ENCODE assay signal across 15 cellular contexts in the genomic region with DNA sequence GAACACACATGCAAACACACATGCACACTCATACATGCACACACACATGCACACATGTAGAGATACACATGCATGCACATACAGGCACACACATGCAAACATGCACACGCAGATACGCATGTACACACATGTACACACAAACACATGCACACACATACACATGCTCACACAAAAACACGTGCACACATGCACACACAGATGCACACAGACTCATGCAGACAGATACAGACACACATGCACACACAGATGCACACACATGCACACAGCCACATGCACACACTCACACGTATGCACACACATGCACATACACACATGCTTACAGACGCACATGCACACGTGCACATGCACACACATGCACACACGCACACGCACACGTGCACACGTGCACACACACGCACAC. TPM values are rescaled to one million over a fixed set of nuclear protein-coding genes. Genes with fewer than 3 reads are reported as not detected.
DNase-seq lines count a peak whose midpoint lies in the region; ATAC-seq, FAIRE-seq and TF ChIP-seq lines count a peak whose summit lies in the region.
"Had no signal": no experiment of that assay in that cellular context is flagged by ENCODE, and none has a peak within 500 bp of the region (broad histone marks: within the 10 kb centered on the region; RNA-seq: fewer than 3 reads in every experiment).

No MANE protein-coding gene starts in this region.

- peaks cover 0 to 59% (median 43%) of the 10 kb centered on the region in 10 experiments; a peak in 19 of 20 replicates for H3K4me1 ChIP-seq in BLaER1 treated with 17β-estradiol and CSF1 and Interleukin-3, amounts not matched to agents 10 nM and 100 nM
- no peaks in the 10 kb centered on the region for H3K4me1 ChIP-seq in H9 (ENCODE audit: insufficient read depth, low read length)

- H3K27me3 Mint-ChIP-seq in memory B cell (no peaks in the 10 kb centered on the region), osteocyte (ENCODE audit: unreplicated experiment) (peaks cover 8% of the 10 kb centered on the region), H9 (ENCODE audit: low read depth) (peaks cover 7% of the 10 kb centered on the region)

- FAIRE-seq in bronchial epithelial cell (lab: Jason Lieb, UNC) (peak; percentile 66), urothelium cell line (lab: Jason Lieb, UNC) (peak; percentile 80)
- FAIRE-seq: A204.1 had no signal

- no peak overlapping the region for H2BK20ac ChIP-seq in H9 (ENCODE audit: low read depth, low read length, poor library complexity, severe bottlenecking)

- no peaks in the 10 kb centered on the region for H3K23me2 ChIP-seq in H9 (ENCODE audit: insufficient read length, low read depth, low read length, poor library complexity, severe bottlenecking)

- H3K79me1 ChIP-seq in H9 (ENCODE audit: insufficient read depth, low read depth, low read length, poor library complexity, severe bottlenecking) = no peaks in the 10 kb centered on the region

- H3K4me3 Mint-ChIP-seq in memory B cell (peak overlapping the region; percentile 4), osteocyte (ENCODE audit: unreplicated experiment) (no peak overlapping the region), H9 (no peak overlapping the region)
- H3K4me3 Mint-ChIP-seq: CD8-positive, alpha-beta T cell had no signal

- peak overlapping the region in 9 of 11 experiments; percentile 72 to 91 (median 85); a peak in 17 of 22 replicates for H3K4me2 ChIP-seq in BLaER1 treated with 17β-estradiol and CSF1 and Interleukin-3, amounts not matched to agents 10 nM and 100 nM
- no peak overlapping the region for H3K4me2 ChIP-seq in H9 (ENCODE audit: insufficient read depth, insufficient read length, low read length)

- H2AK5ac ChIP-seq in H9 (ENCODE audit: insufficient read length, low read length) = no peak overlapping the region

- no peak overlapping the region for H2BK120ac ChIP-seq in H9 (ENCODE audit: low read depth, low read length, poor library complexity, severe bottlenecking)

- no peak for TF ChIP-seq CTCF in bronchial epithelial cell (IDR thresholded peaks at IDR 0.05; ENCODE audit: insufficient read depth, low read length, severe bottlenecking)
- TF ChIP-seq CTCF in osteocyte (IDR thresholded peaks at IDR 0.05) = no peak
- TF ChIP-seq CTCF in H9 (conservative IDR thresholded peaks at IDR 0.05) = no peak

- H3K9me3 Mint-ChIP-seq in memory B cell (no peaks in the 10 kb centered on the region), osteocyte (ENCODE audit: unreplicated experiment) (peaks cover 4% of the 10 kb centered on the region), H9 (peaks cover 0 to 5% of the 10 kb centered on the region in 2 experiments; a peak in 3 of 5 replicates)
- H3K9me3 Mint-ChIP-seq: CD8-positive, alpha-beta T cell had no signal

- H3K4ac ChIP-seq in H9 (ENCODE audit: low read depth, low read length) = no peak overlapping the region

- no peaks in the 10 kb centered on the region for H4K20me1 ChIP-seq in BLaER1 treated with 17β-estradiol and CSF1 and Interleukin-3, amounts not matched to agents 10 nM and 100 nM
- H4K20me1 ChIP-seq in H9 (ENCODE audit: control insufficient read depth, insufficient read depth, insufficient read length) = no peaks in the 10 kb centered on the region

- H3K18ac ChIP-seq in H9 (ENCODE audit: insufficient read length, low read depth, low read length) = no peak overlapping the region

- no peak overlapping the region for H2BK5ac ChIP-seq in H9 (ENCODE audit: insufficient read length, low read length)

- H3K4me1 Mint-ChIP-seq in memory B cell = peaks cover 5% of the 10 kb centered on the region
- H3K4me1 Mint-ChIP-seq in osteocyte (ENCODE audit: unreplicated experiment) = peaks cover 8% of the 10 kb centered on the region
- no peaks in the 10 kb centered on the region for H3K4me1 Mint-ChIP-seq in H9

- H3K56ac ChIP-seq in H9 (ENCODE audit: insufficient read length, low read depth, low read length) = no peak overlapping the region

- no peaks in the 10 kb centered on the region for H3K27me3 ChIP-seq in BLaER1 treated with 17β-estradiol and CSF1 and Interleukin-3, amounts not matched to agents 10 nM and 100 nM
- H3K27me3 ChIP-seq in bronchial epithelial cell (ENCODE audit: control insufficient read depth, insufficient read depth, low read length) (no peaks in the 10 kb centered on the region), H9 (ENCODE audit: insufficient read depth, low read length) (no peaks in the 10 kb centered on the region)

- no peaks in the 10 kb centered on the region for H3K36me3 ChIP-seq in BLaER1 treated with 17β-estradiol and CSF1 and Interleukin-3, amounts not matched to agents 10 nM and 100 nM
- H3K36me3 ChIP-seq in bronchial epithelial cell (ENCODE audit: control insufficient read depth, insufficient read depth, low read length) = no peaks in the 10 kb centered on the region

- no peaks in the 10 kb centered on the region for H3K79me2 ChIP-seq in H9 (ENCODE audit: insufficient read depth, low read length)

- H2BK15ac ChIP-seq in H9 (ENCODE audit: low read depth, low read length) = no peak overlapping the region

- no CpG with 5 or more reads among the region's 11 CpGs for WGBS in H9 (ENCODE audit: extremely low coverage, insufficient read length, low lambda C conversion rate)

- no peak overlapping the region for H3K14ac ChIP-seq in H9 (ENCODE audit: insufficient read depth, low read length)

- no peak overlapping the region for H3K4me3 ChIP-seq in BLaER1 treated with 17β-estradiol and CSF1 and Interleukin-3, amounts not matched to agents 10 nM and 100 nM
- no peak overlapping the region for H3K4me3 ChIP-seq in bronchial epithelial cell (ENCODE audit: low read depth, low read length)

- H4K5ac ChIP-seq in H9 (ENCODE audit: insufficient read length, low read depth, low read length) = no peak overlapping the region

- H3K36me3 Mint-ChIP-seq in memory B cell (no peaks in the 10 kb centered on the region), osteocyte (ENCODE audit: unreplicated experiment) (no peaks in the 10 kb centered on the region), H9 (ENCODE audit: insufficient read depth in 1 of 3, low read depth in 3 of 3) (no peaks in the 10 kb centered on the region; a peak in 1 of 7 replicates)
- H3K36me3 Mint-ChIP-seq: CD8-positive, alpha-beta T cell had no signal

- no peak overlapping the region for H2AFZ ChIP-seq in H9 (ENCODE audit: low read length)

- no peak overlapping the region for H4K91ac ChIP-seq in H9 (ENCODE audit: insufficient read length, low read depth, low read length)

- H3K9ac ChIP-seq in BLaER1 treated with 17β-estradiol and CSF1 and Interleukin-3, amounts not matched to agents 10 nM and 100 nM = peak overlapping the region in 3 of 11 experiments; percentile 68 to 77 (median 73); a peak in 2 of 22 replicates
- no peak overlapping the region for H3K9ac ChIP-seq in H9 (ENCODE audit: extremely low read depth, insufficient read length, low read length)

- H3K27ac Mint-ChIP-seq in memory B cell = no peak overlapping the region
- no peak overlapping the region for H3K27ac Mint-ChIP-seq in osteocyte (ENCODE audit: unreplicated experiment)
- peak overlapping the region in 1 of 3 experiments; percentile 0; a peak in 1 of 7 replicates for H3K27ac Mint-ChIP-seq in H9
- H3K27ac Mint-ChIP-seq: CD8-positive, alpha-beta T cell had no signal

- DNase-seq in bronchial epithelial cell (ENCODE audit: low read depth) (no peak), memory B cell (ENCODE audit: low spot score in 2 of 2) (no peak), urothelium cell line (ENCODE audit: low spot score) (no peak), osteocyte (ENCODE audit: extremely low spot score, unreplicated experiment) (no peak), cerebellar nuclear complex (lab: John Stamatoyannopoulos, UW) (no peak), H9 (no peak)
- DNase-seq: ACHN; Calu3; CD8-positive, alpha-beta T cell; DMS79 treated with DMSO at 0.1 percent for 48 hours had no signal

- H3T11ph ChIP-seq in H9 (ENCODE audit: low read length) = no peak overlapping the region

- no peak for ATAC-seq in memory B cell (ENCODE audit: low read depth)
- ATAC-seq: CD8-positive, alpha-beta T cell; HCT116 had no signal

- no peak overlapping the region for H3K23ac ChIP-seq in H9 (ENCODE audit: insufficient read length, low read depth, low read length)

- H2BK12ac ChIP-seq in H9 (ENCODE audit: insufficient read length, low read depth, low read length) = no peak overlapping the region

- no peak overlapping the region for H4K8ac ChIP-seq in H9 (replicated peaks; ENCODE audit: insufficient read length, low read depth, low read length)

- peak overlapping the region in 7 of 11 experiments; percentile 44 to 95 (median 87); a peak in 14 of 22 replicates for H3K27ac ChIP-seq in BLaER1 treated with 17β-estradiol and CSF1 and Interleukin-3, amounts not matched to agents 10 nM and 100 nM
- no peak overlapping the region for H3K27ac ChIP-seq in H9 (ENCODE audit: insufficient read length, low read depth, low read length)

- H3K9me3 ChIP-seq in BLaER1 treated with 17β-estradiol and CSF1 and Interleukin-3, amounts not matched to agents 10 nM and 100 nM (replicated peaks in 1 of 11) = no peaks in the 10 kb centered on the region
- H3K9me3 ChIP-seq in H9 (ENCODE audit: control insufficient read depth, low read depth, low read length) = no peaks in the 10 kb centered on the region

RNA-seq across cellular contexts. Expression of gene ALG1L2, which starts 37.3 kb away (rescaled TPM):
- total RNA-seq in bronchial epithelial cell (not detected in 2 replicates), osteocyte (2.1 and 2.4 TPM in 2 replicates), H9 (2021) (0.94 and 1.2 TPM in 2 replicates)
- total RNA-seq: CD8-positive, alpha-beta T cell; H4; HT-29 had no signal
